In the genomic region with DNA sequence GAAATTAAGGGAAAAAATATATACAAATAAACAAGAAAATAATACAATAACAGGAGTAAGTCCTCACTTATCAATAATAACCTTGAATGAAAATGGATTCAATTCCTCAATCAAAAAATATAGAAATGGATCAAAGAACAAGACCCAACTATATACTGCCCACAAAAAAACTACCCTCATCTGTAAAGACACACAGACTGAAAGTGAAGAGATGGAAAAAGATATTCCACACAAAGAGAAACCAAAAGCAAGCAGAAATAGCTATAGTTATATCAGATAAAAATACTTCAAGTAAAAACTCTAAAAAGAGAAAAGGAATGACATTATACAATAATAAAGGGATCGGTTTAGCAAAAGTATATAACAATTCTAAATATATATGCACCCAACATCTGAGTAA, we compare ENCODE assay signal across 28 cellular contexts.
DNase-seq lines count a peak whose midpoint lies in the region; ATAC-seq and TF ChIP-seq lines count a peak whose summit lies in the region.
"Had no signal": no experiment of that assay in that cellular context is flagged by ENCODE, and none has a peak within 500 bp of the region (broad histone marks: within the 10 kb centered on the region; RNA-seq: fewer than 3 reads in every experiment).

No MANE protein-coding gene starts in this region.

- peaks cover 18 to 19% of the 10 kb centered on the region in 2 donors for H3K4me1 Mint-ChIP-seq in natural killer cell treated with Interleukin-12 subunit alpha and Interleukin-12 subunit beta and Interleukin-15 and Interleukin-18, amount 100 ng/mL, for 72 hours (ENCODE audit: low read depth in 2 of 2)
- H3K4me1 Mint-ChIP-seq in natural killer cell: peaks cover 8 to 9% of the 10 kb centered on the region in 2 donors
- peaks cover 6% of the 10 kb centered on the region for H3K4me1 Mint-ChIP-seq in central memory CD8-positive, alpha-beta T cell
- H3K4me1 Mint-ChIP-seq: H9 had no signal

- no peak for TF ChIP-seq CTCF in natural killer cell (IDR thresholded peaks at IDR 0.05)

- peaks cover 3% of the 10 kb centered on the region for H3K9me3 Mint-ChIP-seq in natural killer cell treated with Interleukin-12 subunit alpha and Interleukin-12 subunit beta and Interleukin-15 and Interleukin-18, amount 100 ng/mL, for 72 hours
- peaks cover 2 to 3% of the 10 kb centered on the region in 2 donors for H3K9me3 Mint-ChIP-seq in natural killer cell
- peaks cover 5% of the 10 kb centered on the region for H3K9me3 Mint-ChIP-seq in central memory CD8-positive, alpha-beta T cell

- intact Hi-C loops in natural killer cell (cut with micrococcal nuclease): no loop called here

- H3K4me3 Mint-ChIP-seq in natural killer cell treated with Interleukin-12 subunit alpha and Interleukin-12 subunit beta and Interleukin-15 and Interleukin-18, amount 100 ng/mL, for 72 hours: peak overlapping the region; percentile 15
- no peak overlapping the region for H3K4me3 Mint-ChIP-seq in natural killer cell
- no peak overlapping the region for H3K4me3 Mint-ChIP-seq in central memory CD8-positive, alpha-beta T cell
- H3K4me3 Mint-ChIP-seq: CD4-positive, alpha-beta memory T cell; H9; T-helper 2 cell treated with Interferon-gamma antibody and Interleukin-4, amounts not matched to agents 5 μg/mL and 100 μg/mL, for 36 hours had no signal

- no peaks in the 10 kb centered on the region for H3K27me3 Mint-ChIP-seq in natural killer cell treated with Interleukin-12 subunit alpha and Interleukin-12 subunit beta and Interleukin-15 and Interleukin-18, amount 100 ng/mL, for 72 hours
- no peaks in the 10 kb centered on the region for H3K27me3 Mint-ChIP-seq in natural killer cell (ENCODE audit: low read depth in 2 of 2)
- no peaks in the 10 kb centered on the region for H3K27me3 Mint-ChIP-seq in central memory CD8-positive, alpha-beta T cell
- H3K27me3 Mint-ChIP-seq: CD4-positive, alpha-beta memory T cell had no signal

- ATAC-seq in natural killer cell treated with Interleukin-12 subunit alpha and Interleukin-12 subunit beta and Interleukin-15 and Interleukin-18, amount 100 ng/mL, for 72 hours: no peak
- ATAC-seq in natural killer cell (no peak), GM21367 (IDR thresholded peaks at IDR 0.05; ENCODE audit: unreplicated experiment) (peak; percentile 53), HG03558 (IDR thresholded peaks at IDR 0.05; ENCODE audit: extremely low read depth, unreplicated experiment) (peak; percentile 56), HG03095 (IDR thresholded peaks at IDR 0.05; ENCODE audit: unreplicated experiment) (no peak)
- no peak for ATAC-seq in central memory CD8-positive, alpha-beta T cell (replicated peaks; ENCODE audit: extremely low read depth, poor library complexity, severe bottlenecking)
- ATAC-seq: A549, Right ventricle myocardium inferior had no signal

- H3K27ac Mint-ChIP-seq in natural killer cell treated with Interleukin-12 subunit alpha and Interleukin-12 subunit beta and Interleukin-15 and Interleukin-18, amount 100 ng/mL, for 72 hours: peak overlapping the region; percentile 2 to 80
- no peak overlapping the region for H3K27ac Mint-ChIP-seq in natural killer cell
- H3K27ac Mint-ChIP-seq in central memory CD8-positive, alpha-beta T cell (ENCODE audit: low read depth): peak overlapping the region; percentile 56
- H3K27ac Mint-ChIP-seq: H9; T-helper 2 cell treated with Interferon-gamma antibody and Interleukin-4, amounts not matched to agents 5 μg/mL and 100 μg/mL, for 36 hours had no signal

- DNase-seq in natural killer cell treated with Interleukin-12 subunit alpha and Interleukin-12 subunit beta and Interleukin-15 and Interleukin-18, amount 100 ng/mL, for 72 hours (ENCODE audit: low spot score): no peak
- DNase-seq in natural killer cell (no peak), cerebellar cortex (ENCODE audit: low spot score) (no peak), NCI-H2029 treated with DMSO at 0.1 percent for 48 hours (lab: John Stamatoyannopoulos, UW) (no peak)
- no peak for DNase-seq in central memory CD8-positive, alpha-beta T cell (ENCODE audit: low spot score in 2 of 2)
- DNase-seq: C1 segment of cervical spinal cord; Caco-2; CD4-positive, alpha-beta memory T cell; GM23248; H9; KBM-7; MG63; NCI-H1048; NCI-H1417; NCI-H1694; NCI-H2171 treated with DMSO at 0.1 percent for 48 hours; NCI-H345; NCI-H524; NCI-H774; NK-92 treated with Interleukin-12 subunit alpha and Interleukin-12 subunit beta, amount 100 ng/mL, for 24 hours; PC-9; SJCRH30 had no signal

- H3K36me3 Mint-ChIP-seq in natural killer cell treated with Interleukin-12 subunit alpha and Interleukin-12 subunit beta and Interleukin-15 and Interleukin-18, amount 100 ng/mL, for 72 hours: peaks cover 14% of the 10 kb centered on the region
- peaks cover 8% of the 10 kb centered on the region for H3K36me3 Mint-ChIP-seq in natural killer cell
- H3K36me3 Mint-ChIP-seq in central memory CD8-positive, alpha-beta T cell (ENCODE audit: insufficient read depth): no peaks in the 10 kb centered on the region

Comparison
In these comparisons a context has a peak if more than half of its experiments do, and no peak if none do; other contexts are left out.
1. H3K27ac Mint-ChIP-seq: peak in natural killer cell treated with Interleukin-12 subunit alpha and Interleukin-12 subunit beta and Interleukin-15 and Interleukin-18, amount 100 ng/mL, for 72 hours (2 of 2) and central memory CD8-positive, alpha-beta T cell (single experiment); none in natural killer cell (0 of 2).
2. ATAC-seq: peak in GM21367 (single experiment) and HG03558 (single experiment); none in natural killer cell treated with Interleukin-12 subunit alpha and Interleukin-12 subunit beta and Interleukin-15 and Interleukin-18, amount 100 ng/mL, for 72 hours (0 of 2), natural killer cell (0 of 3), central memory CD8-positive, alpha-beta T cell (single experiment) and HG03095 (single experiment).